ENCODE assay signal across 26 cellular contexts in genomic region chr3:43036621-43037331, GRCh38. TPM values are rescaled to one million over a fixed set of nuclear protein-coding genes. Genes with fewer than 3 reads are reported as not detected.
DNase-seq lines count a peak whose midpoint lies in the region; ATAC-seq and TF ChIP-seq lines count a peak whose summit lies in the region.
"Had no signal": no experiment of that assay in that cellular context is flagged by ENCODE, and none has a peak within 500 bp of the region (broad histone marks: within the 10 kb centered on the region; RNA-seq: fewer than 3 reads in every experiment).

No MANE protein-coding gene starts in this region.

- DNase-seq in ecto neural progenitor cell (ENCODE audit: low spot score) (peak; percentile 32), osteocyte (ENCODE audit: extremely low spot score, unreplicated experiment) (peak; percentile 68), activated gamma-delta T cell treated with Interleukin-2 at 50 U/mL for 16 hours (no peak), dorsolateral prefrontal cortex (no peak), caudate nucleus (lab: John Stamatoyannopoulos, UW) (no peak)
- DNase-seq in activated T-helper 1 cell treated with anti-CD3 and anti-CD28 coated beads, Interleukin-12 subunit alpha, Interleukin-12 subunit beta, Interleukin-2, Interleukin-4 antibody, amounts not matched to agents 30 ng/mL and 10 ng/mL and 1 ng/mL, durations not matched to agents 14 hours and 24 hours and 36 hours (ENCODE audit: low spot score) = no peak
- DNase-seq: activated CD4-positive, CD25-positive, alpha-beta regulatory T cell treated with anti-CD3 and anti-CD28 coated beads, Interleukin-2, amount 50 U/mL, for 72 hours; activated effector memory CD4-positive, alpha-beta T cell treated with anti-CD3 and anti-CD28 coated beads, Interleukin-2, amount 50 U/mL, for 16 hours; CD4-positive, CD25-positive, alpha-beta regulatory T cell; DMS153; esophagus squamous epithelium; GDM1; kidney glomerular epithelial cell; NCI-H146; NCI-H2171; NCI-H69; stimulated activated CD4-positive, alpha-beta T cell treated with anti-CD3 and anti-CD28 coated beads, Interleukin-2, amount 100 ng/mL, for 48 hours; transverse colon had no signal

- H3K27ac ChIP-seq in dorsolateral prefrontal cortex (no peak overlapping the region), caudate nucleus (ENCODE audit: low read depth, low read length) (no peak overlapping the region)
- H3K27ac ChIP-seq: adrenal gland, esophagus squamous epithelium, gastroesophageal sphincter, skin epidermis, transverse colon had no signal

- H3K27ac Mint-ChIP-seq in osteocyte (ENCODE audit: unreplicated experiment) = no peak overlapping the region
- no peak overlapping the region for H3K27ac Mint-ChIP-seq in activated T-helper 1 cell treated with anti-CD3 and anti-CD28 coated beads, Interleukin-12 subunit alpha, Interleukin-12 subunit beta, Interleukin-2, Interleukin-4 antibody, amounts not matched to agents 30 ng/mL and 10 ng/mL and 1 ng/mL, durations not matched to agents 14 hours and 24 hours and 36 hours
- H3K27ac Mint-ChIP-seq: memory B cell; stimulated activated naive CD8-positive, alpha-beta T cell treated with anti-CD3 and anti-CD28 coated beads, Interleukin-15, Interleukin-2, amounts not matched to agents 100 ng/mL and 50 ng/mL, for 24 hours had no signal

- no peaks in the 10 kb centered on the region for H3K36me3 Mint-ChIP-seq in osteocyte (ENCODE audit: unreplicated experiment)
- H3K36me3 Mint-ChIP-seq in activated T-helper 1 cell treated with anti-CD3 and anti-CD28 coated beads, Interleukin-12 subunit alpha, Interleukin-12 subunit beta, Interleukin-2, Interleukin-4 antibody, amounts not matched to agents 30 ng/mL and 10 ng/mL and 1 ng/mL, durations not matched to agents 14 hours and 24 hours and 36 hours (ENCODE audit: low read depth) = no peaks in the 10 kb centered on the region
- H3K36me3 Mint-ChIP-seq: CD4-positive, CD25-positive, alpha-beta regulatory T cell; memory B cell had no signal

- no peaks in the 10 kb centered on the region for H3K9me3 Mint-ChIP-seq in osteocyte (ENCODE audit: unreplicated experiment)
- no peaks in the 10 kb centered on the region for H3K9me3 Mint-ChIP-seq in activated T-helper 1 cell treated with anti-CD3 and anti-CD28 coated beads, Interleukin-12 subunit alpha, Interleukin-12 subunit beta, Interleukin-2, Interleukin-4 antibody, amounts not matched to agents 30 ng/mL and 10 ng/mL and 1 ng/mL, durations not matched to agents 14 hours and 24 hours and 36 hours
- H3K9me3 Mint-ChIP-seq: stimulated activated naive CD8-positive, alpha-beta T cell treated with anti-CD3 and anti-CD28 coated beads, Interleukin-15, Interleukin-2, amounts not matched to agents 100 ng/mL and 50 ng/mL, for 24 hours had no signal

- H3K4me1 Mint-ChIP-seq in osteocyte (ENCODE audit: unreplicated experiment) = no peaks in the 10 kb centered on the region
- no peaks in the 10 kb centered on the region for H3K4me1 Mint-ChIP-seq in activated T-helper 1 cell treated with anti-CD3 and anti-CD28 coated beads, Interleukin-12 subunit alpha, Interleukin-12 subunit beta, Interleukin-2, Interleukin-4 antibody, amounts not matched to agents 30 ng/mL and 10 ng/mL and 1 ng/mL, durations not matched to agents 14 hours and 24 hours and 36 hours (ENCODE audit: low read depth)

- TF ChIP-seq CTCF in osteocyte (IDR thresholded peaks at IDR 0.05) = no peak
- no peak for TF ChIP-seq CTCF in dorsolateral prefrontal cortex (IDR thresholded peaks at IDR 0.05 in 54 of 56, conservative IDR thresholded peaks at IDR 0.05 in 2 of 56; ENCODE audit: low read depth in 1 of 56, partially characterized antibody in 56 of 56)

- ATAC-seq in GM18867 (IDR thresholded peaks at IDR 0.05; ENCODE audit: unreplicated experiment) (peak; percentile 63), GM21786 (IDR thresholded peaks at IDR 0.05; ENCODE audit: unreplicated experiment) (peak; percentile 73)
- ATAC-seq: gastroesophageal sphincter, Right ventricle myocardium inferior had no signal

- no peak overlapping the region for H3K4me3 Mint-ChIP-seq in osteocyte (ENCODE audit: unreplicated experiment)
- H3K4me3 Mint-ChIP-seq in activated T-helper 1 cell treated with anti-CD3 and anti-CD28 coated beads, Interleukin-12 subunit alpha, Interleukin-12 subunit beta, Interleukin-2, Interleukin-4 antibody, amounts not matched to agents 30 ng/mL and 10 ng/mL and 1 ng/mL, durations not matched to agents 14 hours and 24 hours and 36 hours = no peak overlapping the region
- H3K4me3 Mint-ChIP-seq: memory B cell; stimulated activated naive CD8-positive, alpha-beta T cell treated with anti-CD3 and anti-CD28 coated beads, Interleukin-15, Interleukin-2, amounts not matched to agents 100 ng/mL and 50 ng/mL, for 24 hours had no signal

- H3K27me3 ChIP-seq in dorsolateral prefrontal cortex = no peaks in the 10 kb centered on the region
- H3K27me3 ChIP-seq: adrenal gland, esophagus squamous epithelium, gastroesophageal sphincter, transverse colon had no signal

- H3K4me3 ChIP-seq in dorsolateral prefrontal cortex = no peak overlapping the region
- H3K4me3 ChIP-seq: adrenal gland, esophagus squamous epithelium, gastroesophageal sphincter, skin epidermis, transverse colon had no signal

- H3K27me3 Mint-ChIP-seq in osteocyte (ENCODE audit: unreplicated experiment) = peaks cover 2% of the 10 kb centered on the region
- peaks cover 3% of the 10 kb centered on the region for H3K27me3 Mint-ChIP-seq in activated T-helper 1 cell treated with anti-CD3 and anti-CD28 coated beads, Interleukin-12 subunit alpha, Interleukin-12 subunit beta, Interleukin-2, Interleukin-4 antibody, amounts not matched to agents 30 ng/mL and 10 ng/mL and 1 ng/mL, durations not matched to agents 14 hours and 24 hours and 36 hours (ENCODE audit: insufficient read depth)
- H3K27me3 Mint-ChIP-seq: stimulated activated naive CD8-positive, alpha-beta T cell treated with anti-CD3 and anti-CD28 coated beads, Interleukin-15, Interleukin-2, amounts not matched to agents 100 ng/mL and 50 ng/mL, for 24 hours had no signal

- intact Hi-C loops in dorsolateral prefrontal cortex (cut with DNase I) = no loop called here
- intact Hi-C loops in activated T-helper 1 cell treated with anti-CD3 and anti-CD28 coated beads, Interleukin-12 subunit alpha, Interleukin-12 subunit beta, Interleukin-2, Interleukin-4 antibody, amounts not matched to agents 30 ng/mL and 10 ng/mL and 1 ng/mL, durations not matched to agents 14 hours and 24 hours and 36 hours (cut with micrococcal nuclease) = no loop called here

RNA-seq across cellular contexts. Expression of gene GASK1A, which starts 57.7 kb away (rescaled TPM):
- total RNA-seq in osteocyte = not detected in 2 replicates
- 10 to 100 TPM in 113 of 120 experiments, 1 to 10 TPM in 7; 8.4 to 31.4 (median 14.8) TPM for total RNA-seq in dorsolateral prefrontal cortex
- total RNA-seq in activated T-helper 1 cell treated with anti-CD3 and anti-CD28 coated beads, Interleukin-12 subunit alpha, Interleukin-12 subunit beta, Interleukin-2, Interleukin-4 antibody, amounts not matched to agents 30 ng/mL and 10 ng/mL and 1 ng/mL, durations not matched to agents 14 hours and 24 hours and 36 hours = not detected in 2 replicates
- total RNA-seq: CD4-positive, CD25-positive, alpha-beta regulatory T cell had no signal

Comparison
In these comparisons a context has a peak if more than half of its experiments do, and no peak if none do; other contexts are left out.
1. DNase-seq: peak in ecto neural progenitor cell (single experiment) and osteocyte (single experiment); none in activated gamma-delta T cell treated with Interleukin-2 at 50 U/mL for 16 hours (single experiment), dorsolateral prefrontal cortex (0 of 10), activated T-helper 1 cell treated with anti-CD3 and anti-CD28 coated beads, Interleukin-12 subunit alpha, Interleukin-12 subunit beta, Interleukin-2, Interleukin-4 antibody, amounts not matched to agents 30 ng/mL and 10 ng/mL and 1 ng/mL, durations not matched to agents 14 hours and 24 hours and 36 hours (single experiment) and caudate nucleus (0 of 61).